17 cellular contexts compared by ENCODE assay signal in genomic region chr10:80613466-80613865, GRCh38.
"Had no signal": no experiment of that assay in that cellular context is flagged by ENCODE, and none has a peak within 500 bp of the region (broad histone marks: within the 10 kb centered on the region; RNA-seq: fewer than 3 reads in every experiment).

No MANE protein-coding gene starts in this region.

- H3K4me3 ChIP-seq: colonic mucosa, heart left ventricle, lower lobe of right lung, ovary, tibial artery, upper lobe of right lung, vagina had no signal

- H3K4me1 Mint-ChIP-seq: memory B cell had no signal

- H3K9me3 Mint-ChIP-seq: natural killer cell treated with Interleukin-12 subunit alpha and Interleukin-12 subunit beta and Interleukin-15 and Interleukin-18, amount 100 ng/mL, for 72 hours had no signal

- H3K36me3 Mint-ChIP-seq: memory B cell; natural killer cell treated with Interleukin-12 subunit alpha and Interleukin-12 subunit beta and Interleukin-15 and Interleukin-18, amount 100 ng/mL, for 72 hours had no signal

- H3K36me3 ChIP-seq: colonic mucosa, heart left ventricle, lower lobe of right lung, ovary, tibial artery, upper lobe of right lung, vagina had no signal

- H3K27ac ChIP-seq: colonic mucosa, heart left ventricle, lower lobe of right lung, ovary, tibial artery, upper lobe of right lung, vagina had no signal

- DNase-seq: colonic mucosa; effector CD8-positive, alpha-beta T cell; heart left ventricle; hippocampal formation; lower lobe of right lung; midbrain; ovary; right cardiac atrium; small intestine; stimulated activated CD4-positive, alpha-beta T cell treated with anti-CD3 and anti-CD28 coated beads, Interleukin-12 subunit alpha, Interleukin-12 subunit beta, amount 100 ng/mL, for 4 hours; stimulated activated naive CD4-positive, alpha-beta T cell treated with Interleukin-2 at 50 U/mL for 16 hours; tibial artery; upper lobe of right lung had no signal

- H3K9me3 ChIP-seq: colonic mucosa, heart left ventricle, lower lobe of right lung, ovary, tibial artery, upper lobe of right lung, vagina had no signal

- ATAC-seq: esophagus mucosa, heart left ventricle, lower lobe of right lung, right cardiac atrium, upper lobe of right lung had no signal

- H3K27ac Mint-ChIP-seq: memory B cell had no signal

- H3K27me3 ChIP-seq: colonic mucosa, heart left ventricle, ovary, tibial artery, upper lobe of right lung, vagina had no signal

- H3K4me3 Mint-ChIP-seq: memory B cell; natural killer cell treated with Interleukin-12 subunit alpha and Interleukin-12 subunit beta and Interleukin-15 and Interleukin-18, amount 100 ng/mL, for 72 hours had no signal

- H3K4me1 ChIP-seq: colonic mucosa, heart left ventricle, lower lobe of right lung, tibial artery, upper lobe of right lung, vagina had no signal
